ENCODE assay signal across 1 cellular context in genomic region chr1:76786232-76786631, GRCh38.
TF ChIP-seq lines count a peak whose summit lies in the region.

No MANE protein-coding gene starts in this region.

TF ChIP-seq in SK-N-SH, 30 proteins besides CTCF, POLR2A, EP300 and RAD21 (continued from another document):
- no peak for TF ChIP-seq ZBTB33 (IDR thresholded peaks at IDR 0.05; ENCODE audit: borderline replicate concordance, low read depth)
- TF ChIP-seq EZH2phosphoT487 (IDR thresholded peaks at IDR 0.05; ENCODE audit: borderline replicate concordance, low read depth), result no peak
- TF ChIP-seq JUND (IDR thresholded peaks at IDR 0.05), result 0 out of 2 replicates have a peak, but pooled peaks have one; percentile 21
- TF ChIP-seq FOSL2 (IDR thresholded peaks at IDR 0.05; ENCODE audit: borderline replicate concordance, low read depth), result peak; percentile 35; the same call in 1 of the 2 replicates
- TF ChIP-seq GATA2 (CRISPR knock-in tag; IDR thresholded peaks at IDR 0.05), result no peak
- TF ChIP-seq RXRA (IDR thresholded peaks at IDR 0.05; ENCODE audit: borderline replicate concordance, low read depth), result no peak
- TF ChIP-seq YY1 (IDR thresholded peaks at IDR 0.05; ENCODE audit: low read depth), result no peak
- TF ChIP-seq SIN3A (IDR thresholded peaks at IDR 0.05; ENCODE audit: borderline replicate concordance, low read depth, low read length), result no peak
- 0 out of 2 replicates have a peak, but pooled peaks have one; percentile 17 for TF ChIP-seq TEAD4 (IDR thresholded peaks at IDR 0.05; ENCODE audit: borderline replicate concordance, insufficient read depth)
- TF ChIP-seq PBX3 (IDR thresholded peaks at IDR 0.05), result peak; percentile 57
- TF ChIP-seq TAF1 (IDR thresholded peaks at IDR 0.05; ENCODE audit: borderline replicate concordance, low read depth, low read length), result no peak
- TF ChIP-seq ELF1 (IDR thresholded peaks at IDR 0.05), result no peak
- TF ChIP-seq TCF12 (IDR thresholded peaks at IDR 0.05), result 0 out of 2 replicates have a peak, but pooled peaks have one; percentile 13
